Comparison of ENCODE assay signal across 14 cellular contexts in the genomic region with DNA sequence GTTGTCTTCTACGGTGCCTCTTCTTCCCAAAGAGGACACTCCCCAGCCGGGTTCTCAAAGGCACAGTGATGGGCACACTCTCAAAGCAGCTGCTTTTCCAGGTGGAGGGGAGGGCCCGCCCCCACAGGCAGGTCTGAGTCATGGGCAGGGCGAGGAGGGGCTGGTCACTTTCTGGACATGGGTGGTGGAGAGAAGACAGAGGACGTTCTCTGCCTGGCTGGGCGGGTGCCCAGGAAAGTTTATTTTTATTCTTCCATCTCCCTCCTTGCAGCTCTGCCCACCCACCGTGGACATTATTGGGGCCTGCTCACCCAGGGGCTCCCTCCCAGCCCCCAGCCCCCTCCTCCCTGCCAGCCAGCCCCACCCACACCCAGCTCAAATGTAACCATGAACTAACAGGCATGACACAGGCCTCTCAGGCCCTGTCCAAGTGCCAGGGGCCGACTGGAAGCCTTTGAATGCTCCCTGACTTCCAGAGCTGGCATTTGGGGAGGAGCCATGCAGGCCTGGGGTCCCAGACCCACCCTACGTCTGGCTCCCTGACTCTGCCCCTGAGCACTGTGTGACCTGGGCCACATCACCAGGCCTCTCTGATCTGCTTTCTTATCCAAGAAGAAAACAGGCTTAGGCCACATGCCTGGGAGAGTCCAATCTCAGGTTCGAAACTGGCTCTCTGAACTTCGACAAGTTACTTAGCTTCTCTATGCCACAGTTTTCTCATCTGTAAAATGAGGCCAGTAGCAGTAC. TPM values are rescaled to one million over a fixed set of nuclear protein-coding genes. Genes with fewer than 3 reads are reported as not detected.
DNase-seq lines count a peak whose midpoint lies in the region; ATAC-seq, FAIRE-seq and TF ChIP-seq lines count a peak whose summit lies in the region.
"Had no signal": no experiment of that assay in that cellular context is flagged by ENCODE, and none has a peak within 500 bp of the region (broad histone marks: within the 10 kb centered on the region; RNA-seq: fewer than 3 reads in every experiment).

No MANE protein-coding gene starts in this region.

- no peaks in the 10 kb centered on the region for H3K9me3 Mint-ChIP-seq in astrocyte (ENCODE audit: unreplicated experiment)

- intact Hi-C loops in left ventricle myocardium superior (cut with micrococcal nuclease): no loop called here

- no peak overlapping the region for H2AFZ ChIP-seq in astrocyte (ENCODE audit: low read depth, low read length)

- TF ChIP-seq CTCF in astrocyte (IDR thresholded peaks at IDR 0.05; ENCODE audit: insufficient read depth, low read depth, low read length): no peak

- no peak for FAIRE-seq in astrocyte (lab: Jason Lieb, UNC)

- H3K27me3 ChIP-seq in astrocyte (ENCODE audit: insufficient read depth, low read length) (no peaks in the 10 kb centered on the region), skeletal muscle satellite cell (ENCODE audit: control insufficient read depth, insufficient read depth, low read length) (no peaks in the 10 kb centered on the region)
- H3K27me3 ChIP-seq: adrenal gland had no signal

- peaks cover 21% of the 10 kb centered on the region for H3K79me2 ChIP-seq in astrocyte (ENCODE audit: insufficient read depth, low read length)

- H3K4me3 Mint-ChIP-seq in astrocyte (ENCODE audit: unreplicated experiment): no peak overlapping the region

- H3K9ac ChIP-seq in astrocyte (ENCODE audit: low read length) (peak overlapping the region; percentile 22), skeletal muscle satellite cell (ENCODE audit: low read depth, low read length) (peak overlapping the region; percentile 20)

- H3K27ac ChIP-seq in astrocyte (ENCODE audit: low read depth, low read length): peak overlapping the region; percentile 27

- H3K4me3 ChIP-seq in astrocyte (ENCODE audit: insufficient read depth, low read depth, low read length): no peak overlapping the region
- H3K4me3 ChIP-seq in skeletal muscle satellite cell (ENCODE audit: low read length): no peak overlapping the region
- H3K4me3 ChIP-seq: adrenal gland, mucosa of descending colon had no signal

- ATAC-seq in left ventricle myocardium superior: peak; percentile 79
- no peak for ATAC-seq in HG03139 (IDR thresholded peaks at IDR 0.05; ENCODE audit: unreplicated experiment)
- ATAC-seq: mucosa of descending colon, sciatic nerve had no signal

- H3K9me3 ChIP-seq in astrocyte (ENCODE audit: insufficient read depth, low read depth, low read length) (no peaks in the 10 kb centered on the region), skeletal muscle satellite cell (replicated peaks; ENCODE audit: low read length) (no peaks in the 10 kb centered on the region)
- H3K9me3 ChIP-seq: adrenal gland, mucosa of descending colon had no signal

- H3K4me2 ChIP-seq in astrocyte (ENCODE audit: low read length) (no peak overlapping the region), skeletal muscle satellite cell (ENCODE audit: low read length) (no peak overlapping the region)

- peaks cover 2% of the 10 kb centered on the region for H4K20me1 ChIP-seq in astrocyte (ENCODE audit: insufficient read depth, low read length)

- H3K27ac Mint-ChIP-seq in astrocyte (ENCODE audit: unreplicated experiment): no peak overlapping the region

- peaks cover 9% of the 10 kb centered on the region for H3K4me1 Mint-ChIP-seq in astrocyte (ENCODE audit: low read depth, unreplicated experiment)

- DNase-seq in EH (ENCODE audit: low read depth) (peak; percentile 38), astrocyte (ENCODE audit: low read depth) (no peak), left ventricle myocardium superior (peak; percentile 79), NCI-H748 treated with DMSO at 0.1 percent for 48 hours (lab: John Stamatoyannopoulos, UW) (no peak), NCI-H1694 treated with DMSO at 0.1 percent for 48 hours (lab: John Stamatoyannopoulos, UW) (no peak), NCI-H146 (lab: John Stamatoyannopoulos, UW) (no peak)
- DNase-seq: activated CD8-positive, alpha-beta memory T cell treated with anti-CD3 and anti-CD28 coated beads, Interleukin-2, amount 50 U/mL, for 48 hours; AML-193; effector memory CD4-positive, alpha-beta T cell had no signal

- H3K27me3 Mint-ChIP-seq in astrocyte (ENCODE audit: low read depth, unreplicated experiment): no peaks in the 10 kb centered on the region

- H3K36me3 Mint-ChIP-seq in astrocyte (ENCODE audit: low read depth, unreplicated experiment): peaks cover 5% of the 10 kb centered on the region

- H3K4me1 ChIP-seq in astrocyte (ENCODE audit: insufficient read depth, low read length) (peaks cover 34% of the 10 kb centered on the region), skeletal muscle satellite cell (ENCODE audit: control insufficient read depth, insufficient read depth, low read length) (peaks cover 29% of the 10 kb centered on the region)

- H3K36me3 ChIP-seq in astrocyte (ENCODE audit: insufficient read depth, low read length): peaks cover 33% of the 10 kb centered on the region
- peaks cover 7% of the 10 kb centered on the region for H3K36me3 ChIP-seq in skeletal muscle satellite cell (ENCODE audit: insufficient read depth, low read length)

RNA-seq across cellular contexts. Expression of a gene that starts 8.0 kb away (rescaled TPM):
- total RNA-seq in astrocyte (48.2 and 98.9 TPM in 2 replicates), left ventricle myocardium superior (473 TPM)
- total RNA-seq in skeletal muscle satellite cell (2012; rRNA removed): 1.8 and 4.2 TPM in 2 replicates

Comparison
In these comparisons a context has a peak if more than half of its experiments do, and no peak if none do; other contexts are left out.
1. DNase-seq: peak in EH (single experiment) and left ventricle myocardium superior (single experiment); none in astrocyte (single experiment), NCI-H748 treated with DMSO at 0.1 percent for 48 hours (single experiment), NCI-H1694 treated with DMSO at 0.1 percent for 48 hours (single experiment) and NCI-H146 (single experiment).